ENCODE assay signal across 8 cellular contexts in genomic region chr11:68312780-68313573, GRCh38. TPM values are rescaled to one million over a fixed set of nuclear protein-coding genes. Genes with fewer than 3 reads are reported as not detected.
DNase-seq lines count a peak whose midpoint lies in the region; ATAC-seq, FAIRE-seq and TF ChIP-seq lines count a peak whose summit lies in the region.

No MANE protein-coding gene starts in this region.

- WGBS in GM12878 (ENCODE audit: insufficient coverage, insufficient replicate concordance, low lambda C conversion rate, missing lambda C conversion rate): 1% methylated on average over 89 of the region's 102 CpGs

- H3K36me3 ChIP-seq in GM12878 (ENCODE audit: control insufficient read depth in 2 of 2, insufficient read depth in 2 of 2, low read length in 1 of 2) (no peaks in the 10 kb centered on the region), kidney epithelial cell (ENCODE audit: control insufficient read depth, insufficient read depth, low read length) (no peaks in the 10 kb centered on the region)

- H3K9me3 Mint-ChIP-seq in stimulated activated naive CD8-positive, alpha-beta T cell treated with anti-CD3 and anti-CD28 coated beads, Interleukin-15, amount 100 ng/mL, for 72 hours: no peaks in the 10 kb centered on the region

- TF ChIP-seq CTCF in GM12878 (IDR thresholded peaks at IDR 0.05 in 2 of 3, conservative IDR thresholded peaks at IDR 0.05 in 1 of 3; ENCODE audit: control insufficient read depth in 2 of 3, extremely low read depth in 1 of 3, insufficient read depth in 1 of 3, low read depth in 3 of 3, low read length in 3 of 3): no peak
- TF ChIP-seq CTCF in kidney epithelial cell (IDR thresholded peaks at IDR 0.05; ENCODE audit: insufficient read depth, low read length, poor library complexity, severe bottlenecking): no peak

- CTCF ChIA-PET in GM12878 (lab: Yijun Ruan, JAX): no interaction called here

- FAIRE-seq in GM12878 (lab: Jason Lieb, UNC): no peak

- SMC1A ChIA-PET in GM12878 (lab: Charles Lee; ENCODE audit: uncharacterized antibody, unreplicated experiment): interaction anchor here (0.9 to 1.5 kb wide), 2 partner anchors 58 to 96 kb away, joined by 3 read pairs; no protein-coding TSS in a partner anchor

- no peaks in the 10 kb centered on the region for H3K9me3 ChIP-seq in GM12878 (replicated peaks; ENCODE audit: control insufficient read depth, insufficient read depth, low read length)

- peak overlapping the region; percentile 37 to 94 for H3K27ac Mint-ChIP-seq in stimulated activated naive CD8-positive, alpha-beta T cell treated with anti-CD3 and anti-CD28 coated beads, Interleukin-15, amount 100 ng/mL, for 72 hours

- intact Hi-C loops in GM12878 (cut with micrococcal nuclease; ENCODE audit: unreplicated experiment): loop anchor here (2.0 to 5.0 kb wide), 2 partner anchors 58 to 69 kb away; no protein-coding TSS in a partner anchor

- RAD21 ChIA-PET in GM12878 (lab: Charles Lee; ENCODE audit: unreplicated experiment): interaction anchor here (1.5 kb wide), 1 partner anchor 68 kb away, joined by 8 read pairs; no protein-coding TSS in a partner anchor

- H3K4me1 ChIP-seq in GM12878 (ENCODE audit: control insufficient read depth, insufficient read depth, low read length): peaks cover 6% of the 10 kb centered on the region

- DNase-seq in EH (ENCODE audit: low read depth) (peak; percentile 22), GM12878 (ENCODE audit: low read depth, low spot score) (no peak), kidney epithelial cell (ENCODE audit: low read depth) (no peak), GM19240 (ENCODE audit: insufficient read length, low spot score) (no peak), foreskin melanocyte (no peak), amygdala (lab: John Stamatoyannopoulos, UW) (no peak)
- peak; percentile 32 to 35 for DNase-seq in stimulated activated naive CD8-positive, alpha-beta T cell treated with anti-CD3 and anti-CD28 coated beads, Interleukin-15, amount 100 ng/mL, for 72 hours

- no TSS peak for BruUV-seq in GM12878 (replicated peaks; lab: Mats Ljungman, UMichigan)

- peaks cover 29% of the 10 kb centered on the region for H3K4me1 Mint-ChIP-seq in stimulated activated naive CD8-positive, alpha-beta T cell treated with anti-CD3 and anti-CD28 coated beads, Interleukin-15, amount 100 ng/mL, for 72 hours

- peak overlapping the region; percentile 90 to 92 for H3K4me3 Mint-ChIP-seq in stimulated activated naive CD8-positive, alpha-beta T cell treated with anti-CD3 and anti-CD28 coated beads, Interleukin-15, amount 100 ng/mL, for 72 hours

- peak overlapping the region; percentile 8 for H2AFZ ChIP-seq in GM12878 (ENCODE audit: control insufficient read depth, low read depth, low read length)

- H3K4me3 ChIP-seq in GM12878 (peak overlapping the region; percentile 92), kidney epithelial cell (ENCODE audit: low read depth, low read length) (peak overlapping the region; percentile 51)

- peak overlapping the region; percentile 89 for H3K4me2 ChIP-seq in GM12878 (ENCODE audit: control insufficient read depth, insufficient read depth)

- in situ Hi-C loops in GM12878 (cut with MboI): no loop called here

- peak overlapping the region; percentile 36 for H3K27ac ChIP-seq in GM12878 (ENCODE audit: control insufficient read depth, insufficient read depth)

- H3K27me3 Mint-ChIP-seq in stimulated activated naive CD8-positive, alpha-beta T cell treated with anti-CD3 and anti-CD28 coated beads, Interleukin-15, amount 100 ng/mL, for 72 hours: peaks cover 29% of the 10 kb centered on the region

- H4K20me1 ChIP-seq in GM12878 (ENCODE audit: control insufficient read depth, insufficient read depth): no peaks in the 10 kb centered on the region

- H3K9ac ChIP-seq in GM12878 (ENCODE audit: control insufficient read depth, insufficient read depth, low read length): peak overlapping the region; percentile 67

- peaks cover 44% of the 10 kb centered on the region for H3K79me2 ChIP-seq in GM12878 (ENCODE audit: control insufficient read depth, insufficient read depth, low read length)

- TF ChIP-seq RAD21 in Ishikawa (IDR thresholded peaks at IDR 0.05; ENCODE audit: low read depth) (no peak), GM12878 (IDR thresholded peaks at IDR 0.05; ENCODE audit: insufficient read depth, low read depth, low read length) (no peak)

- H3K27me3 ChIP-seq in GM12878 (replicated peaks in 1 of 2; ENCODE audit: control insufficient read depth in 2 of 2, insufficient read depth in 2 of 2, low read length in 1 of 2) (no peaks in the 10 kb centered on the region), kidney epithelial cell (ENCODE audit: control insufficient read depth, insufficient read depth, low read length) (no peaks in the 10 kb centered on the region)

- POLR2A ChIA-PET in GM12878 (lab: Charles Lee): interaction anchor here (0.6 kb wide), 1 partner anchor 63 kb away, joined by 4 read pairs; no protein-coding TSS in a partner anchor

- peak; percentile 60 for ATAC-seq in GM12878
- peak; percentile 65 for ATAC-seq in stimulated activated naive CD8-positive, alpha-beta T cell treated with anti-CD3 and anti-CD28 coated beads, Interleukin-15, amount 100 ng/mL, for 72 hours

- 0 out of 2 replicates have a peak, but pooled peaks have one; percentile 22 for TF ChIP-seq POLR2A in GM12878 (IDR thresholded peaks at IDR 0.05; ENCODE audit: low read depth, low read length)

- TF ChIP-seq EP300 in Ishikawa (IDR thresholded peaks at IDR 0.05; ENCODE audit: borderline replicate concordance) (no peak), GM12878 (IDR thresholded peaks at IDR 0.05; ENCODE audit: borderline replicate concordance in 1 of 2, control insufficient read depth in 1 of 2, low read depth in 2 of 2, low read length in 2 of 2) (no peak)

TF ChIP-seq in Ishikawa, 13 proteins besides CTCF, POLR2A, EP300 and RAD21:
- no peak for TF ChIP-seq CEBPB (IDR thresholded peaks at IDR 0.05)
- TF ChIP-seq FOXM1 (IDR thresholded peaks at IDR 0.05; ENCODE audit: borderline replicate concordance, low read depth): no peak
- no peak for TF ChIP-seq TEAD4 (IDR thresholded peaks at IDR 0.05)
- TF ChIP-seq TCF12 (IDR thresholded peaks at IDR 0.05; ENCODE audit: low read depth): peak; percentile 20; the same call in 1 of the 2 replicates
- peak; percentile 19; the same call in 1 of the 2 replicates for TF ChIP-seq ZBTB7A (IDR thresholded peaks at IDR 0.05; ENCODE audit: low read depth)
- TF ChIP-seq NFIC (IDR thresholded peaks at IDR 0.05): no peak
- no peak for TF ChIP-seq YY1 (IDR thresholded peaks at IDR 0.05; ENCODE audit: low read depth)
- no peak for TF ChIP-seq EGR1 (IDR thresholded peaks at IDR 0.05)

TF ChIP-seq in GM12878, 131 proteins besides CTCF, POLR2A, EP300 and RAD21 (continues in another document):
- TF ChIP-seq TCF3 (IDR thresholded peaks at IDR 0.05; ENCODE audit: borderline replicate concordance, insufficient read depth, low read depth, low read length) (no peak), MYB (IDR thresholded peaks at IDR 0.05; ENCODE audit: borderline replicate concordance, low read depth, low read length) (no peak), CBFB (IDR thresholded peaks at IDR 0.05; ENCODE audit: low read depth) (no peak), SUPT20H (IDR thresholded peaks at IDR 0.05; ENCODE audit: borderline replicate concordance, control insufficient read depth, low read depth, low read length) (no peak), POLR2AphosphoS2 (IDR thresholded peaks at IDR 0.05; ENCODE audit: low read depth, low read length) (no peak), ATF3 (IDR thresholded peaks at IDR 0.05; ENCODE audit: borderline replicate concordance, extremely low read depth, low read depth, low read length) (no peak), RAD51 (IDR thresholded peaks at IDR 0.05) (no peak), HDGF (IDR thresholded peaks at IDR 0.05) (no peak)

RNA-seq across cellular contexts. Expression of gene LRP5, which starts 0.6 kb away (rescaled TPM):
- total RNA-seq in GM12878 (2013; cell fraction: nucleolus; rRNA removed): 56.4 and 81.7 TPM in 2 replicates
- 13.1 and 15.7 TPM in 2 replicates for total RNA-seq in GM12878 (2014; rRNA removed)
- 6.4 and 7.9 TPM in 2 replicates for total RNA-seq in GM12878 (2014; rRNA removed; fragmentation: Illumina TruSeq; extraction: Trizol)
- total RNA-seq in GM12878 (2021): 31.9 and 34.0 TPM in 2 replicates
- polyA plus RNA-seq in GM12878 (2011; ENCODE audit: low read depth): 1.8 TPM
- 1.4 and 4.7 TPM in 2 replicates for polyA plus RNA-seq in GM12878 (2011; rRNA removed)
- polyA plus RNA-seq in GM12878 (2011; cell fraction: cytosol; rRNA removed): 7.2 and 8.4 TPM in 2 replicates
- polyA plus RNA-seq in GM12878 (2011; cell fraction: nucleus; rRNA removed): 15.6 and 23.2 TPM in 2 replicates
- 7.5 and 10.0 TPM in 2 replicates for polyA plus RNA-seq in GM12878 (2012)
- polyA plus RNA-seq in GM12878 (2014; fragmentation: Illumina TruSeq; extraction: Trizol): 0.70 and 4.8 TPM in 2 replicates
- polyA plus RNA-seq in GM12878 (2014; fragmentation: Nextera tagmentation; extraction: Ambion mirVana): under 1 TPM; 0.37 to 0.97 TPM
- 12.2 and 13.2 TPM in 2 replicates for polyA plus RNA-seq in GM12878 (2014; rRNA removed)
- polyA plus RNA-seq in GM12878 (2016; fragmentation: Nextera tagmentation; extraction: Ambion mirVana): 10 to 100 TPM in 1 of 2 experiments, 1 to 10 TPM in 1; 5.3 to 11.5 TPM
- polyA minus RNA-seq in GM12878 (2011; rRNA and poly(A)+ RNA removed): 12.6 and 23.1 TPM in 2 replicates
- polyA minus RNA-seq in GM12878 (2011; cell fraction: cytosol; rRNA and poly(A)+ RNA removed): 8.2 and 13.0 TPM in 2 replicates
- 12.1 and 20.7 TPM in 2 replicates for polyA minus RNA-seq in GM12878 (2011; cell fraction: nucleus; rRNA and poly(A)+ RNA removed)
- total RNA-seq in kidney epithelial cell: 31.2 and 31.6 TPM in 2 replicates

RNA-seq across cellular contexts. Expression of gene C11orf24, which starts 41.2 kb away (rescaled TPM):
- total RNA-seq in GM12878 (2013; cell fraction: nucleolus; rRNA removed): 42.2 and 52.0 TPM in 2 replicates
- total RNA-seq in GM12878 (2014; rRNA removed): 43.3 and 43.7 TPM in 2 replicates
- 29.4 and 33.1 TPM in 2 replicates for total RNA-seq in GM12878 (2014; rRNA removed; fragmentation: Illumina TruSeq; extraction: Trizol)
- 61.7 and 74.6 TPM in 2 replicates for total RNA-seq in GM12878 (2021)
- polyA plus RNA-seq in GM12878 (2011; ENCODE audit: low read depth): 20.8 TPM
- polyA plus RNA-seq in GM12878 (2011; rRNA removed): 14.5 and 25.9 TPM in 2 replicates
- polyA plus RNA-seq in GM12878 (2011; cell fraction: cytosol; rRNA removed): 44.8 and 58.3 TPM in 2 replicates
- 36.4 and 41.9 TPM in 2 replicates for polyA plus RNA-seq in GM12878 (2011; cell fraction: nucleus; rRNA removed)
- polyA plus RNA-seq in GM12878 (2012): 37.6 and 40.4 TPM in 2 replicates
- polyA plus RNA-seq in GM12878 (2014; fragmentation: Illumina TruSeq; extraction: Trizol): 18.5 and 39.0 TPM in 2 replicates
- polyA plus RNA-seq in GM12878 (2014; fragmentation: Nextera tagmentation; extraction: Ambion mirVana): 1 to 10 TPM; 4.3 to 9.9 TPM
- 63.4 and 70.3 TPM in 2 replicates for polyA plus RNA-seq in GM12878 (2014; rRNA removed)
- polyA plus RNA-seq in GM12878 (2016; fragmentation: Nextera tagmentation; extraction: Ambion mirVana): 100 to 1,000 TPM in 1 of 2 experiments, 10 to 100 TPM in 1; 93.4 to 104 TPM
- polyA minus RNA-seq in GM12878 (2011; rRNA and poly(A)+ RNA removed): 17.3 and 26.1 TPM in 2 replicates
- polyA minus RNA-seq in GM12878 (2011; cell fraction: cytosol; rRNA and poly(A)+ RNA removed): 17.6 and 19.2 TPM in 2 replicates
- 13.5 and 23.2 TPM in 2 replicates for polyA minus RNA-seq in GM12878 (2011; cell fraction: nucleus; rRNA and poly(A)+ RNA removed)
- 27.5 and 56.8 TPM in 2 replicates for total RNA-seq in kidney epithelial cell

Comparison
In these comparisons a context has a peak if more than half of its experiments do, and no peak if none do; other contexts are left out.
1. DNase-seq: peak in EH (single experiment) and stimulated activated naive CD8-positive, alpha-beta T cell treated with anti-CD3 and anti-CD28 coated beads, Interleukin-15, amount 100 ng/mL, for 72 hours (2 of 2); none in GM12878 (single experiment), kidney epithelial cell (single experiment), GM19240 (single experiment), foreskin melanocyte (single experiment) and amygdala (0 of 56).